ENCODE assay signal across 9 cellular contexts in genomic region chr2:217790195-217790594, GRCh38.
A peak's percentile ranks its signal among the peaks of the same experiment; 100 is the strongest.
DNase-seq lines count a peak whose midpoint lies in the region; ATAC-seq lines count a peak whose summit lies in the region.
"Had no signal": no experiment of that assay in that cellular context is flagged by ENCODE, and none has a peak within 500 bp of the region (broad histone marks: within the 10 kb centered on the region; RNA-seq: fewer than 3 reads in every experiment).

No MANE protein-coding gene starts in this region.

- peak; percentile 48 for DNase-seq in activated naive CD4-positive, alpha-beta T cell treated with anti-CD3 and anti-CD28 coated beads, Interleukin-2, amount 10 ng/mL, durations not matched to agents 7 days and 5 days
- DNase-seq in activated naive CD4-positive, alpha-beta T cell treated with Interleukin-2 at 50 U/mL for 16 hours = no peak
- DNase-seq in T-helper 17 cell = no peak
- DNase-seq in immature natural killer cell = peak; percentile 12 to 37 (median 27)
- DNase-seq in aorta = no peak
- DNase-seq in stimulated activated CD4-positive, alpha-beta T cell treated with anti-CD3 and anti-CD28 coated beads, Interleukin-4, amount 100 ng/mL, for 24 hours = no peak
- DNase-seq in nucleus accumbens (lab: John Stamatoyannopoulos, UW) = no peak

- peaks cover 4% of the 10 kb centered on the region for H3K27me3 Mint-ChIP-seq in activated naive CD4-positive, alpha-beta T cell treated with anti-CD3 and anti-CD28 coated beads, Interleukin-2, amount 10 ng/mL, durations not matched to agents 7 days and 5 days
- no peaks in the 10 kb centered on the region for H3K27me3 Mint-ChIP-seq in T-helper 17 cell
- H3K27me3 Mint-ChIP-seq in immature natural killer cell (ENCODE audit: low read depth in 3 of 3) = peaks cover 1 to 3% (median 2%) of the 10 kb centered on the region in 3 donors

- CTCF ChIA-PET in activated naive CD4-positive, alpha-beta T cell treated with anti-CD3 and anti-CD28 coated beads, Interleukin-2, amount 10 ng/mL, durations not matched to agents 7 days and 5 days (lab: Charles Lee) = interaction anchor here (1.0 to 10.6 kb wide), 16 partner anchors 9 to 1097 kb away, joined by 3 to 260 read pairs (median 10); partner anchors contain the start of gene RUFY4

- no peaks in the 10 kb centered on the region for H3K36me3 ChIP-seq in aorta (ENCODE audit: control insufficient read depth in 1 of 2, insufficient read depth in 2 of 2, low read length in 1 of 2)

- ATAC-seq in T-helper 17 cell (peak; percentile 79), aorta (ENCODE audit: low FRiP score) (peak; percentile 4), HG02798 (IDR thresholded peaks at IDR 0.05; ENCODE audit: poor library complexity, unreplicated experiment) (no peak)
- ATAC-seq: Panc1 had no signal

- 51 to 52% methylated on average over 10 of the region's 10 CpGs for WGBS in aorta, 2 donors

- no peaks in the 10 kb centered on the region for H3K4me1 ChIP-seq in aorta (ENCODE audit: control insufficient read depth in 1 of 2, insufficient read depth in 2 of 2, low read length in 2 of 2)

- no peaks in the 10 kb centered on the region for H3K27me3 ChIP-seq in aorta (ENCODE audit: control insufficient read depth in 1 of 2, insufficient read depth in 2 of 2, low read length in 1 of 2)

- peak overlapping the region; percentile 68 for H3K27ac Mint-ChIP-seq in activated naive CD4-positive, alpha-beta T cell treated with anti-CD3 and anti-CD28 coated beads, Interleukin-2, amount 10 ng/mL, durations not matched to agents 7 days and 5 days
- H3K27ac Mint-ChIP-seq in T-helper 17 cell (peak overlapping the region; percentile 84), immature natural killer cell (peak overlapping the region; percentile 0 to 92 (median 61))

- peak overlapping the region in 1 of 2 donors; percentile 16 for H3K27ac ChIP-seq in aorta (ENCODE audit: low read depth in 1 of 2, low read length in 2 of 2)

- no peaks in the 10 kb centered on the region for H3K36me3 Mint-ChIP-seq in activated naive CD4-positive, alpha-beta T cell treated with anti-CD3 and anti-CD28 coated beads, Interleukin-2, amount 10 ng/mL, durations not matched to agents 7 days and 5 days
- H3K36me3 Mint-ChIP-seq in T-helper 17 cell (ENCODE audit: low read depth) (no peaks in the 10 kb centered on the region), immature natural killer cell (no peaks in the 10 kb centered on the region)

- intact Hi-C loops in aorta (cut with DNase I) = no loop called here

- no peaks in the 10 kb centered on the region for H3K9me3 Mint-ChIP-seq in activated naive CD4-positive, alpha-beta T cell treated with anti-CD3 and anti-CD28 coated beads, Interleukin-2, amount 10 ng/mL, durations not matched to agents 7 days and 5 days
- no peaks in the 10 kb centered on the region for H3K9me3 Mint-ChIP-seq in immature natural killer cell

- peak overlapping the region; percentile 76 for H3K4me3 Mint-ChIP-seq in activated naive CD4-positive, alpha-beta T cell treated with anti-CD3 and anti-CD28 coated beads, Interleukin-2, amount 10 ng/mL, durations not matched to agents 7 days and 5 days
- peak overlapping the region; percentile 90 for H3K4me3 Mint-ChIP-seq in T-helper 17 cell
- peak overlapping the region; percentile 69 to 90 (median 79) for H3K4me3 Mint-ChIP-seq in immature natural killer cell

- no peaks in the 10 kb centered on the region for H3K9me3 ChIP-seq in T-helper 17 cell (ENCODE audit: control insufficient read depth, low read length, poor library complexity, severe bottlenecking)
- H3K9me3 ChIP-seq in aorta (ENCODE audit: control insufficient read depth, low read length) = no peaks in the 10 kb centered on the region

- peaks cover 24% of the 10 kb centered on the region for H3K4me1 Mint-ChIP-seq in activated naive CD4-positive, alpha-beta T cell treated with anti-CD3 and anti-CD28 coated beads, Interleukin-2, amount 10 ng/mL, durations not matched to agents 7 days and 5 days
- H3K4me1 Mint-ChIP-seq in T-helper 17 cell (peaks cover 24% of the 10 kb centered on the region), immature natural killer cell (peaks cover 18 to 27% of the 10 kb centered on the region in 2 donors)

- no peak overlapping the region for H3K4me3 ChIP-seq in aorta (ENCODE audit: low read length in 2 of 2)

Comparison
In these comparisons a context has a peak if more than half of its experiments do, and no peak if none do; other contexts are left out.
1. DNase-seq: peak in activated naive CD4-positive, alpha-beta T cell treated with anti-CD3 and anti-CD28 coated beads, Interleukin-2, amount 10 ng/mL, durations not matched to agents 7 days and 5 days (single experiment) and immature natural killer cell (3 of 3); none in activated naive CD4-positive, alpha-beta T cell treated with Interleukin-2 at 50 U/mL for 16 hours (single experiment), T-helper 17 cell (0 of 3), aorta (0 of 2), stimulated activated CD4-positive, alpha-beta T cell treated with anti-CD3 and anti-CD28 coated beads, Interleukin-4, amount 100 ng/mL, for 24 hours (single experiment) and nucleus accumbens (0 of 56).
2. Peak in every context shown above with its lines, with median percentiles within 50 percentile points of each other: H3K27ac Mint-ChIP-seq and H3K4me3 Mint-ChIP-seq.